8 cellular contexts compared by ENCODE assay signal in the genomic region with DNA sequence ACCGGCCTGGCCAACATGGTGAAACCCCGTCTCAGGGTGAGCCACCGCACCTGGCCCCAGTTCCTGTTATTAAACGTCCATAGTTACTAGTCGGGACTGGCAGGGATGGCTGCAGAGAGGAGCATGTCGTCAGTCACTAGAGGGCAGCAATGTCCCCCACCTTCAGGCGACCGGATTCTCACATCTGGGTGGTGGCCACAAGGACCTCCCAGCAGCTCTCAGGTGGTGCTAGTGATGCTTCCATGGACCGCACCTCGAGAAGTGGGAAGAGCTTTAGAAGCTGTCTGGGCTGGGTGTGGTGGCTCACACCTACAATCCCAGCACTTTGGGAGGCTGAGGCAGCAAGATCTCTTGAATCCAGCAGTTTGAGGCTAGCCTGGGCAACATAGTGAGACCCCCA. TPM values are rescaled to one million over a fixed set of nuclear protein-coding genes. Genes with fewer than 3 reads are reported as not detected.
DNase-seq lines count a peak whose midpoint lies in the region; ATAC-seq, FAIRE-seq and TF ChIP-seq lines count a peak whose summit lies in the region.

No MANE protein-coding gene starts in this region.

- peak; percentile 64 for ATAC-seq in GM18508 (IDR thresholded peaks at IDR 0.05; ENCODE audit: insufficient read depth, unreplicated experiment)
- ATAC-seq in HG03159 (IDR thresholded peaks at IDR 0.05; ENCODE audit: unreplicated experiment): peak; percentile 70
- ATAC-seq in omental fat pad (ENCODE audit: low FRiP score): no peak

- DNase-seq in AG09309 (ENCODE audit: low read depth): no peak
- DNase-seq in RCC 7860 (ENCODE audit: low spot score): peak; percentile 35
- DNase-seq in activated effector memory CD4-positive, alpha-beta T cell treated with Interleukin-2 at 50 U/mL for 16 hours: peak; percentile 41
- peak; percentile 32 for DNase-seq in kidney tubule cell (ENCODE audit: low spot score)
- DNase-seq in stimulated activated naive CD4-positive, alpha-beta T cell (lab: John Stamatoyannopoulos, UW): peak in 5 of 6 experiments; percentile 12 to 50 (median 27)
- no peak for DNase-seq in omental fat pad (ENCODE audit: low spot score)

- peak; percentile 29 for TF ChIP-seq CTCF in AG09309 (IDR thresholded peaks at IDR 0.05; ENCODE audit: control insufficient read depth, insufficient read depth, low read depth, low read length, missing control alignments)
- no peak for TF ChIP-seq CTCF in omental fat pad (IDR thresholded peaks at IDR 0.05)

- no peak for FAIRE-seq in RCC 7860 (lab: Jason Lieb, UNC)

- no peak overlapping the region for H3K4me3 ChIP-seq in AG09309 (ENCODE audit: control insufficient read depth, low read depth, low read length)

RNA-seq across cellular contexts. Expression of a gene that starts 13.3 kb away (rescaled TPM):
- 10 to 100 TPM in 3 of 4 donors, 1 to 10 TPM in 1; 5.2 to 38.3 (median 20.6) TPM for total RNA-seq in omental fat pad

RNA-seq across cellular contexts. Expression of a gene that starts 54.7 kb away (rescaled TPM):
- total RNA-seq in omental fat pad: 10 to 100 TPM; 10.3 to 82.9 (median 29.1) TPM

Comparison
In these comparisons a context has a peak if more than half of its experiments do, and no peak if none do; other contexts are left out.
1. DNase-seq: peak in RCC 7860 (single experiment), activated effector memory CD4-positive, alpha-beta T cell treated with Interleukin-2 at 50 U/mL for 16 hours (single experiment), kidney tubule cell (single experiment) and stimulated activated naive CD4-positive, alpha-beta T cell (5 of 6); none in AG09309 (single experiment) and omental fat pad (single experiment).